33 cellular contexts compared by ENCODE assay signal in the genomic region with DNA sequence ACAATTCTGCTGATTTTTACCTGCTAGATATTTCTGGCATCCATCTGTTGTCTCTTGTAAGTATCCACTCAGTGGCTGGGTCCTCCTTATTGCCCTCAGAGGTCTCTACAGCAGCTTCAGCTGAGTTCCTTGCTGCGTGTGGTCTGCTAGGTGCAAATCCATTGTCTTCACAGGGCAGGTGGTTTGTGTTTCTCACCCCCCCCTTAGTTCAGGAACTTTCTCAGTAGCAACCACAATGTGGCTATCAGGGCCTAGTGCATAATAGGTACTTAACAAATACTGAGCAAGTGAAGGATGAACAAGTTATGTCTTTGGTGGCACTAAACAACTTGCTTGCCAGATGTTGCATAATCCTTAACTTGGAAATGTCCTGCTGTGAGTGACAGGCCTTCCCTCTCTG.
"Had no signal": no experiment of that assay in that cellular context is flagged by ENCODE, and none has a peak within 500 bp of the region (broad histone marks: within the 10 kb centered on the region; RNA-seq: fewer than 3 reads in every experiment).

No MANE protein-coding gene starts in this region.

- H2AFZ ChIP-seq: PC-9 had no signal

- H3K27ac ChIP-seq: adrenal gland, body of pancreas, breast epithelium, PC-9, VCaP had no signal

- ATAC-seq: activated naive CD4-positive, alpha-beta T cell treated with anti-CD3 and anti-CD28 coated beads, Interleukin-2, amount 50 U/mL, for 72 hours; activated T-cell treated with anti-CD3 and anti-CD28 coated beads, Interleukin-2, amount 50 U/mL, for 4 hours; body of pancreas had no signal

- H3K4me1 Mint-ChIP-seq: activated B cell treated with CpG ODN at 0.5 μM for 24 hours had no signal

- H3K4me2 ChIP-seq: PC-9 had no signal

- H3K36me3 ChIP-seq: adrenal gland, breast epithelium, MG63 had no signal

- H3K4me3 ChIP-seq: adrenal gland, body of pancreas, breast epithelium, MG63, PC-9 had no signal

- H3K4me3 Mint-ChIP-seq: activated B cell treated with CpG ODN at 0.5 μM for 24 hours; activated CD4-positive, alpha-beta memory T cell treated with anti-CD3 and anti-CD28 coated beads for 36 hours; activated naive CD4-positive, alpha-beta T cell treated with anti-CD3 and anti-CD28 coated beads for 36 hours; activated T-cell treated with anti-CD3 and anti-CD28 coated beads, Interleukin-2, amount 50 U/mL, for 4 hours; activated T-helper 1 cell treated with anti-CD3 and anti-CD28 coated beads, Interleukin-12 subunit alpha, Interleukin-12 subunit beta, Interleukin-2, Interleukin-4 antibody, amounts not matched to agents 30 ng/mL and 10 ng/mL and 1 ng/mL, durations not matched to agents 14 hours and 24 hours and 36 hours had no signal

- H3K36me3 Mint-ChIP-seq: activated CD4-positive, alpha-beta memory T cell treated with anti-CD3 and anti-CD28 coated beads for 36 hours; activated naive CD4-positive, alpha-beta T cell treated with anti-CD3 and anti-CD28 coated beads, Interleukin-2, amount 50 U/mL, for 72 hours had no signal

- DNase-seq: activated B cell treated with CpG ODN at 0.5 μM for 24 hours; activated CD4-positive, alpha-beta memory T cell treated with anti-CD3 and anti-CD28 coated beads for 36 hours; activated CD4-positive, alpha-beta T cell treated with anti-CD3 and anti-CD28 coated beads for 4 hours; activated CD4-positive, alpha-beta T cell treated with anti-CD3 and anti-CD28 coated beads, Interleukin-2, amount 50 U/mL, for 1 hour; activated CD4-positive, CD25-positive, alpha-beta regulatory T cell treated with anti-CD3 and anti-CD28 coated beads, Interleukin-2, amount 50 U/mL, for 72 hours; activated CD8-positive, alpha-beta memory T cell treated with anti-CD3 and anti-CD28 coated beads, Interleukin-2, amount 50 U/mL, for 4 hours; activated gamma-delta T cell treated with Interleukin-2 at 50 U/mL for 16 hours; activated naive CD4-positive, alpha-beta T cell treated with anti-CD3 and anti-CD28 coated beads for 36 hours; activated T-cell treated with anti-CD3 and anti-CD28 coated beads for 4 hours; activated T-cell treated with anti-CD3 and anti-CD28 coated beads, Interleukin-2, amount 50 U/mL, for 4 hours; adrenal gland; body of pancreas; Kasumi-1; MG63; NCI-H1092 treated with DMSO at 0.1 percent for 48 hours; NCI-H1417; NCI-H146; NCI-H187; NCI-H2029 treated with DMSO at 0.1 percent for 48 hours; NCI-H2107; NCI-H2171; NCI-H510A; NK-92 treated with Interleukin-12 subunit alpha and Interleukin-12 subunit beta, amount 100 ng/mL, for 24 hours; PC-9; Right ventricle myocardium superior; SW 1271; T-helper 1 cell; T-helper 2 cell; T-helper 9 cell had no signal

- H3K9me3 ChIP-seq: adrenal gland, body of pancreas, breast epithelium, MG63 had no signal

- H3K4me1 ChIP-seq: adrenal gland, body of pancreas, breast epithelium had no signal

- H3K27me3 ChIP-seq: MG63 had no signal

- H3K27ac Mint-ChIP-seq: activated B cell treated with CpG ODN at 0.5 μM for 24 hours; activated CD4-positive, alpha-beta memory T cell treated with anti-CD3 and anti-CD28 coated beads for 36 hours; activated naive CD4-positive, alpha-beta T cell treated with anti-CD3 and anti-CD28 coated beads for 36 hours; activated naive CD4-positive, alpha-beta T cell treated with anti-CD3 and anti-CD28 coated beads, Interleukin-2, amount 50 U/mL, for 72 hours; activated T-helper 1 cell treated with anti-CD3 and anti-CD28 coated beads, Interleukin-12 subunit alpha, Interleukin-12 subunit beta, Interleukin-2, Interleukin-4 antibody, amounts not matched to agents 30 ng/mL and 10 ng/mL and 1 ng/mL, durations not matched to agents 14 hours and 24 hours and 36 hours had no signal

- H3K9me3 Mint-ChIP-seq: activated B cell treated with CpG ODN at 0.5 μM for 24 hours; activated CD4-positive, alpha-beta memory T cell treated with anti-CD3 and anti-CD28 coated beads for 36 hours; activated naive CD4-positive, alpha-beta T cell treated with anti-CD3 and anti-CD28 coated beads for 36 hours; activated naive CD4-positive, alpha-beta T cell treated with anti-CD3 and anti-CD28 coated beads, Interleukin-2, amount 50 U/mL, for 72 hours; activated T-cell treated with anti-CD3 and anti-CD28 coated beads, Interleukin-2, amount 50 U/mL, for 4 hours; activated T-helper 1 cell treated with anti-CD3 and anti-CD28 coated beads, Interleukin-12 subunit alpha, Interleukin-12 subunit beta, Interleukin-2, Interleukin-4 antibody, amounts not matched to agents 30 ng/mL and 10 ng/mL and 1 ng/mL, durations not matched to agents 14 hours and 24 hours and 36 hours had no signal
